17 cellular contexts compared by ENCODE assay signal in genomic region chr6:140124498-140124897, GRCh38.
"Had no signal": no experiment of that assay in that cellular context is flagged by ENCODE, and none has a peak within 500 bp of the region (broad histone marks: within the 10 kb centered on the region; RNA-seq: fewer than 3 reads in every experiment).

No MANE protein-coding gene starts in this region.

- H3K27me3 ChIP-seq: breast epithelium, dorsolateral prefrontal cortex, gastrocnemius medialis, tibial artery had no signal

- ATAC-seq: effector memory CD8-positive, alpha-beta T cell; esophagus mucosa; gastrocnemius medialis; naive thymus-derived CD8-positive, alpha-beta T cell had no signal

- H3K4me3 ChIP-seq: breast epithelium, dorsolateral prefrontal cortex, gastrocnemius medialis, lung, tibial artery had no signal

- H3K4me1 ChIP-seq: breast epithelium, gastrocnemius medialis, tibial artery had no signal

- DNase-seq: activated CD4-positive, alpha-beta memory T cell treated with anti-CD3 and anti-CD28 coated beads for 36 hours; activated CD4-positive, alpha-beta T cell treated with anti-CD3 and anti-CD28 coated beads for 4 hours; activated CD4-positive, CD25-positive, alpha-beta regulatory T cell; activated naive CD4-positive, alpha-beta T cell treated with Interleukin-2 at 50 U/mL for 16 hours; activated naive CD8-positive, alpha-beta T cell treated with anti-CD3 and anti-CD28 coated beads for 36 hours; activated T-cell treated with anti-CD3 and anti-CD28 coated beads, Interleukin-2, amount 50 U/mL, for 48 hours; amniotic stem cell; dorsolateral prefrontal cortex; effector memory CD8-positive, alpha-beta T cell; gastrocnemius medialis; hypothalamus; naive thymus-derived CD8-positive, alpha-beta T cell; stimulated activated CD4-positive, alpha-beta T cell treated with anti-CD3 and anti-CD28 coated beads, Interleukin-4, amount 100 ng/mL, for 4 hours; tibial artery had no signal

- H3K36me3 ChIP-seq: breast epithelium, gastrocnemius medialis had no signal

- H3K27ac ChIP-seq: breast epithelium, dorsolateral prefrontal cortex, gastrocnemius medialis, tibial artery had no signal
